In the genomic region with DNA sequence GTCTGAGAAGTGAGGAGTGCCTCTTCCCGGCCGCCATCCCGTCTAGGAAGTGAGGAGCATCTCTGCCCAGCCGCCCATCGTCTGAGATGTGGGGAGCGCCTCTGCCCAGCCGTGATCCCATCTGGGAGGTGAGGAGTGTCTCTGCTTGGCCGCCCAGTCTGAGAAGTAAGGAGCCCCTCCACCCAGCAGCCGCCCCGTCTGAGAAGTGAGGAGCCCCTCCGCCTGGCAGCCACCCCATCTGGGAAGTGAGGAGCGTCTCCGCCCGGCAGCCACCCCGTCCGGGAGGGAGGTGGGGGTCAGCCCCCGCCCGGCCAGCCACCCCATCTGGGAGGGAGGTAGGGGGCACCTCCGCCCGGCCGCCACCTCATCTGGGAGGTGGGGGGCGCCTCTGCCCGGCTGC, we compare ENCODE assay signal across 7 cellular contexts.
DNase-seq lines count a peak whose midpoint lies in the region; ATAC-seq, FAIRE-seq and TF ChIP-seq lines count a peak whose summit lies in the region.
"Not testable (repeated sequence)": the region's sequence is repeated elsewhere in the genome, so short reads cannot be mapped to it uniquely, and the experiment has no call there.

No MANE protein-coding gene starts in this region.

- H3K27me3 ChIP-seq in right cardiac atrium (ENCODE audit: control insufficient read depth, insufficient read depth); spleen (replicated peaks in 1 of 7); upper lobe of right lung: not testable (repeated sequence)

- FAIRE-seq in kidney (lab: Jason Lieb, UNC): not testable (repeated sequence)

- H3K4me1 ChIP-seq in right cardiac atrium (ENCODE audit: control insufficient read depth, insufficient read depth, low read length); kidney (ENCODE audit: control insufficient read depth in 1 of 2, insufficient read depth in 1 of 2, low read depth in 1 of 2, low read length in 2 of 2); spleen; upper lobe of right lung: not testable (repeated sequence)

- H3K27ac Mint-ChIP-seq in chondrocyte (ENCODE audit: unreplicated experiment): not testable (repeated sequence)

- not testable (repeated sequence) for H3K36me3 ChIP-seq in kidney (ENCODE audit: control insufficient read depth in 1 of 2, insufficient read depth in 2 of 2, low read length in 2 of 2); spleen; upper lobe of right lung

- not testable (repeated sequence) for H3K36me3 Mint-ChIP-seq in chondrocyte (ENCODE audit: low read depth)

- H3K9ac ChIP-seq in kidney (ENCODE audit: low read length in 2 of 2): not testable (repeated sequence)

- not testable (repeated sequence) for TF ChIP-seq POLR2A in spleen (IDR thresholded peaks at IDR 0.05)

- peaks cover 29% of the 10 kb centered on the region for H3K9me3 Mint-ChIP-seq in chondrocyte (ENCODE audit: low read depth)

- not testable (repeated sequence) for H3K9me3 ChIP-seq in right cardiac atrium (ENCODE audit: control insufficient read depth, low read length); kidney (ENCODE audit: control insufficient read depth in 1 of 2, low read length in 2 of 2); upper lobe of right lung
- H3K9me3 ChIP-seq in spleen: peaks cover 0 to 72% (median 35%) of the 10 kb centered on the region in 8 donors

- not testable (repeated sequence) for H3K4me3 ChIP-seq in right cardiac atrium (ENCODE audit: low read length); kidney (ENCODE audit: low read length in 2 of 2); spleen; upper lobe of right lung

- DNase-seq in chondrocyte (ENCODE audit: low spot score): peak; percentile 86
- peak; percentile 18 for DNase-seq in Right ventricle myocardium superior
- DNase-seq in right cardiac atrium: peak in 2 of 3 donors; percentile 4 to 51
- DNase-seq in kidney: peak; percentile 64
- peak; percentile 58 for DNase-seq in posterior vena cava (ENCODE audit: low spot score)
- peak; percentile 63 for DNase-seq in spleen
- peak; percentile 36 for DNase-seq in upper lobe of right lung

- TF ChIP-seq CTCF in chondrocyte (IDR thresholded peaks at IDR 0.05); kidney (IDR thresholded peaks at IDR 0.05; ENCODE audit: borderline replicate concordance, extremely low read depth, insufficient read depth); spleen (IDR thresholded peaks at IDR 0.05 in 8 of 11, conservative IDR thresholded peaks at IDR 0.05 in 3 of 11); upper lobe of right lung (IDR thresholded peaks at IDR 0.05): not testable (repeated sequence)

- intact Hi-C loops in Right ventricle myocardium superior (cut with DNase I); right cardiac atrium (cut with DNase I); kidney (cut with DNase I); posterior vena cava (cut with DNase I); spleen (cut with DNase I; ENCODE audit: low total_unique reads); upper lobe of right lung (cut with DNase I): not testable (repeated sequence)

- not testable (repeated sequence) for H3K4me3 Mint-ChIP-seq in chondrocyte (ENCODE audit: unreplicated experiment)

- ATAC-seq in Right ventricle myocardium superior (ENCODE audit: poor library complexity); right cardiac atrium; upper lobe of right lung: not testable (repeated sequence)

- 89% methylated on average over 23 of the region's 23 CpGs for WGBS in right cardiac atrium
- WGBS in spleen, 5 donors: 88 to 94% (median 93%) methylated on average over 8 to 23 of the region's 23 CpGs

- H3K4me1 Mint-ChIP-seq in chondrocyte (ENCODE audit: low read depth): not testable (repeated sequence)

- not testable (repeated sequence) for H3K27me3 Mint-ChIP-seq in chondrocyte (ENCODE audit: low read depth)

- not testable (repeated sequence) for H3K27ac ChIP-seq in right cardiac atrium (ENCODE audit: low read length); kidney (ENCODE audit: low read depth in 2 of 2, low read length in 2 of 2); spleen; upper lobe of right lung

Comparison
In these comparisons a context has a peak if more than half of its experiments do, and no peak if none do; other contexts are left out.
1. DNase-seq: peak in every context shown above with its lines; median percentile 86 in chondrocyte; 64 in kidney; 63 in spleen; 58 in posterior vena cava; 36 in upper lobe of right lung; 28 in right cardiac atrium; 18 in Right ventricle myocardium superior.